ENCODE assay signal across 1 cellular context in genomic region chr16:29814592-29814991, GRCh38.
TF ChIP-seq lines count a peak whose summit lies in the region.

No MANE protein-coding gene starts in this region.

TF ChIP-seq in H1, 55 proteins besides CTCF, POLR2A, EP300 and RAD21:
- TF ChIP-seq KDM4A (IDR thresholded peaks at IDR 0.05; ENCODE audit: low read depth, low read length, severe bottlenecking) (peak; percentile 5), ATF2 (IDR thresholded peaks at IDR 0.05; ENCODE audit: low read length) (no peak)
